Comparison of ENCODE assay signal across 20 cellular contexts in genomic region chr3:123419850-123420292, GRCh38. TPM values are rescaled to one million over a fixed set of nuclear protein-coding genes. Genes with fewer than 3 reads are reported as not detected.
DNase-seq lines count a peak whose midpoint lies in the region; ATAC-seq and TF ChIP-seq lines count a peak whose summit lies in the region.
"Had no signal": no experiment of that assay in that cellular context is flagged by ENCODE, and none has a peak within 500 bp of the region (broad histone marks: within the 10 kb centered on the region; RNA-seq: fewer than 3 reads in every experiment).

No MANE protein-coding gene starts in this region.

- H3K4me3 ChIP-seq in adrenal gland (no peak overlapping the region), heart left ventricle (no peak overlapping the region), WERI-Rb-1 (ENCODE audit: low read depth, low read length) (no peak overlapping the region)
- H3K4me3 ChIP-seq: suprapubic skin had no signal

- H3K9me3 ChIP-seq in adrenal gland (replicated peaks in 1 of 3), result no peaks in the 10 kb centered on the region
- H3K9me3 ChIP-seq in heart left ventricle, result no peaks in the 10 kb centered on the region
- H3K9me3 ChIP-seq in WERI-Rb-1 (ENCODE audit: severe bottlenecking), result no peaks in the 10 kb centered on the region
- H3K9me3 ChIP-seq: suprapubic skin had no signal

- H3K27me3 ChIP-seq in adrenal gland (no peaks in the 10 kb centered on the region), heart left ventricle (no peaks in the 10 kb centered on the region), WERI-Rb-1 (ENCODE audit: insufficient read depth, low read depth, severe bottlenecking) (no peaks in the 10 kb centered on the region)
- H3K27me3 ChIP-seq: suprapubic skin had no signal

- WGBS in adrenal gland, 4 donors, result 64 to 75% (median 70%) methylated on average over 6 to 7 of the region's 7 CpGs
- 46 to 64% (median 63%) methylated on average over 7 of the region's 7 CpGs for WGBS in heart left ventricle, 4 donors

- H3K4me1 ChIP-seq in adrenal gland (replicated peaks in 1 of 2) (peaks cover 15 to 34% of the 10 kb centered on the region in 2 donors), heart left ventricle (peaks cover 3 to 100% (median 64%) of the 10 kb centered on the region in 12 donors)

- no peak for TF ChIP-seq POLR2A in adrenal gland (IDR thresholded peaks at IDR 0.05)
- no peak for TF ChIP-seq POLR2A in heart left ventricle (IDR thresholded peaks at IDR 0.05)

- H3K27ac ChIP-seq in adrenal gland (peak overlapping the region in 2 of 5 donors; percentile 1 to 14), heart left ventricle (peak overlapping the region; percentile 37 to 94 (median 88)), WERI-Rb-1 (no peak overlapping the region)
- H3K27ac ChIP-seq: suprapubic skin had no signal

- intact Hi-C loops in adrenal gland (cut with DNase I) (no loop called here), heart left ventricle (cut with DNase I) (loop anchor here in 1 of 10 donors (5.0 kb wide), 1 partner anchor 78 kb away; no protein-coding TSS in a partner anchor), posterior cingulate gyrus (cut with DNase I) (no loop called here)

- DNase-seq in Ammon's horn (ENCODE audit: low spot score) (peak; percentile 82), adrenal gland (peak; percentile 67 to 91 (median 86)), heart left ventricle (peak; percentile 73 to 92 (median 83)), posterior cingulate gyrus (peak; percentile 42 to 95 (median 72)), epidermal melanocyte (ENCODE audit: insufficient read length, low spot score) (no peak), D341Med (ENCODE audit: low spot score) (no peak), WERI-Rb-1 (no peak), HPDE6-E6E7 (ENCODE audit: extremely low spot score) (no peak)
- DNase-seq: ACHN; activated CD4-positive, alpha-beta T cell treated with anti-CD3 and anti-CD28 coated beads, Interleukin-2, amount 10 ng/mL, durations not matched to agents 7 days and 5 days; activated T-cell treated with anti-CD3 and anti-CD28 coated beads, Interleukin-2, amount 50 U/mL, for 72 hours; DMS 273 treated with DMSO at 0.1 percent for 48 hours; effector memory CD8-positive, alpha-beta T cell; MV-4-11; naive thymus-derived CD8-positive, alpha-beta T cell; NCI-H510A treated with DMSO at 0.1 percent for 48 hours; T-helper 17 cell had no signal

- no peak for TF ChIP-seq CTCF in adrenal gland (IDR thresholded peaks at IDR 0.05)
- no peak for TF ChIP-seq CTCF in heart left ventricle (IDR thresholded peaks at IDR 0.05)
- TF ChIP-seq CTCF in WERI-Rb-1 (IDR thresholded peaks at IDR 0.05; ENCODE audit: low read depth, low read length), result no peak

- peak; percentile 51 to 76 (median 68) for ATAC-seq in heart left ventricle
- ATAC-seq: activated T-cell treated with anti-CD3 and anti-CD28 coated beads, Interleukin-2, amount 50 U/mL, for 72 hours; effector memory CD8-positive, alpha-beta T cell; left colon; naive thymus-derived CD8-positive, alpha-beta T cell; Panc1; T-helper 17 cell had no signal

- H3K36me3 ChIP-seq in adrenal gland (replicated peaks in 1 of 2) (no peaks in the 10 kb centered on the region), heart left ventricle (no peaks in the 10 kb centered on the region), WERI-Rb-1 (no peaks in the 10 kb centered on the region)
- H3K36me3 ChIP-seq: suprapubic skin had no signal

RNA-seq across cellular contexts. Expression of gene ADCY5, which starts 29.0 kb away (rescaled TPM):
- 10 to 100 TPM in 1 of 8 donors, 1 to 10 TPM in 7; 2.8 to 12.4 (median 5.0) TPM for total RNA-seq in adrenal gland
- 1 to 10 TPM; 1.6 to 5.4 (median 4.1) TPM for polyA plus RNA-seq in adrenal gland
- 100 to 1,000 TPM; 106 to 276 (median 170) TPM for total RNA-seq in heart left ventricle
- polyA plus RNA-seq in heart left ventricle, result 10 to 100 TPM; 78.5 to 84.1 TPM
- total RNA-seq: activated CD4-positive, alpha-beta T cell treated with anti-CD3 and anti-CD28 coated beads, Interleukin-2, amount 10 ng/mL, durations not matched to agents 7 days and 5 days; activated T-cell treated with anti-CD3 and anti-CD28 coated beads, Interleukin-2, amount 50 U/mL, for 72 hours; naive thymus-derived CD8-positive, alpha-beta T cell; T-helper 17 cell had no signal

Comparison
In these comparisons a context has a peak if more than half of its experiments do, and no peak if none do; other contexts are left out.
1. DNase-seq: peak in Ammon's horn (single experiment), adrenal gland (7 of 7), heart left ventricle (5 of 5) and posterior cingulate gyrus (10 of 10); none in epidermal melanocyte (single experiment), D341Med (single experiment), WERI-Rb-1 (single experiment) and HPDE6-E6E7 (single experiment).
2. RNA of gene ADCY5, which starts 29.0 kb away (total RNA-seq): 106 to 276 TPM in heart left ventricle; 2.8 to 12.4 TPM in adrenal gland; every median in the first group is over 4 times any median in the second.